Comparison of ENCODE assay signal across 8 cellular contexts in genomic region chr14:96796851-96797187, GRCh38. TPM values are rescaled to one million over a fixed set of nuclear protein-coding genes. Genes with fewer than 3 reads are reported as not detected.
DNase-seq lines count a peak whose midpoint lies in the region; ATAC-seq and TF ChIP-seq lines count a peak whose summit lies in the region.

No MANE protein-coding gene starts in this region.

- peaks cover 27% of the 10 kb centered on the region for H3K4me1 ChIP-seq in A673 (ENCODE audit: insufficient read depth, low read length, poor library complexity, severe bottlenecking)
- H3K4me1 ChIP-seq in aorta (ENCODE audit: control insufficient read depth in 1 of 2, insufficient read depth in 2 of 2, low read length in 2 of 2): no peaks in the 10 kb centered on the region

- H4K20me1 ChIP-seq in SU-DHL-6 (ENCODE audit: low read depth, low read length): peaks cover 35% of the 10 kb centered on the region

- H3K4me3 ChIP-seq in A673 (ENCODE audit: low read depth, low read length, poor library complexity, severe bottlenecking): peak overlapping the region; percentile 93
- H3K4me3 ChIP-seq in SU-DHL-6 (ENCODE audit: insufficient read depth, low read length, poor library complexity, severe bottlenecking): no peak overlapping the region
- no peak overlapping the region for H3K4me3 ChIP-seq in aorta (ENCODE audit: low read length in 2 of 2)

- H3K36me3 Mint-ChIP-seq in immature natural killer cell: no peaks in the 10 kb centered on the region

- peak overlapping the region; percentile 72 to 79 (median 76) for H3K4me3 Mint-ChIP-seq in immature natural killer cell

- no peak for DNase-seq in A673 (ENCODE audit: low spot score)
- DNase-seq in immature natural killer cell: no peak
- no peak for DNase-seq in aorta
- DNase-seq in hippocampal formation (lab: John Stamatoyannopoulos, UW): no peak

- H3K9me2 ChIP-seq in SU-DHL-6 (replicated peaks; ENCODE audit: insufficient read depth, low read length): no peaks in the 10 kb centered on the region

- H3K79me2 ChIP-seq in SU-DHL-6 (ENCODE audit: insufficient read depth, low read length): peaks cover 44% of the 10 kb centered on the region

- H3K9me3 Mint-ChIP-seq in immature natural killer cell: no peaks in the 10 kb centered on the region

- peak overlapping the region in 5 of 6 donors; percentile 63 to 89 (median 83) for H3K27ac Mint-ChIP-seq in immature natural killer cell

- 0 out of 2 replicates have a peak overlapping the region, but pooled peaks have one; percentile 97 for H3K9ac ChIP-seq in SU-DHL-6 (ENCODE audit: low read length)

- H3K4me1 Mint-ChIP-seq in immature natural killer cell: peaks cover 15 to 36% of the 10 kb centered on the region in 2 donors

- no peaks in the 10 kb centered on the region for H3F3A ChIP-seq in SU-DHL-6 (ENCODE audit: insufficient read depth)

- 33 to 34% methylated on average over 4 of the region's 4 CpGs for WGBS in aorta, 2 donors

- ATAC-seq in GM19043 (IDR thresholded peaks at IDR 0.05; ENCODE audit: low read depth, unreplicated experiment) (peak; percentile 35), GM18505 (IDR thresholded peaks at IDR 0.05; ENCODE audit: unreplicated experiment) (no peak), aorta (ENCODE audit: low FRiP score) (no peak)
- no peak for ATAC-seq in activated CD4-positive, CD25-positive, alpha-beta regulatory T cell treated with anti-CD3 and anti-CD28 coated beads, Interleukin-2, amount 50 U/mL, for 24 hours

- no peak overlapping the region for H2AFZ ChIP-seq in SU-DHL-6 (ENCODE audit: low read depth, low read length, severe bottlenecking)

- POLR2A ChIA-PET in A673 (lab: Charles Lee; ENCODE audit: low non-redundant PET): interaction anchor here (0.6 kb wide), 1 partner anchor 254 kb away, joined by 3 read pairs; no protein-coding TSS in a partner anchor

- no TSS peak for BruUV-seq in A673 (replicated peaks; lab: Mats Ljungman, UMichigan)

- H3K27ac ChIP-seq in A673 (ENCODE audit: low read depth, low read length, poor library complexity, severe bottlenecking) (peak overlapping the region; percentile 91), SU-DHL-6 (ENCODE audit: low read depth, low read length) (no peak overlapping the region), aorta (ENCODE audit: low read depth in 1 of 2, low read length in 2 of 2) (no peak overlapping the region)

- CTCF ChIA-PET in A673 (lab: Charles Lee): interaction anchor here (0.6 to 1.1 kb wide), 2 partner anchors 55 to 56 kb away, joined by 3 to 5 read pairs; no protein-coding TSS in a partner anchor

- no peaks in the 10 kb centered on the region for H3K9me3 ChIP-seq in A673 (ENCODE audit: low read depth, low read length, poor library complexity, severe bottlenecking)
- H3K9me3 ChIP-seq in SU-DHL-6 (ENCODE audit: insufficient read depth, low read length): no peaks in the 10 kb centered on the region
- H3K9me3 ChIP-seq in aorta (ENCODE audit: control insufficient read depth, low read length): no peaks in the 10 kb centered on the region

- no peaks in the 10 kb centered on the region for H3K36me3 ChIP-seq in A673 (ENCODE audit: insufficient read depth, low read length, poor library complexity, severe bottlenecking)
- H3K36me3 ChIP-seq in SU-DHL-6 (ENCODE audit: low read length): no peaks in the 10 kb centered on the region
- no peaks in the 10 kb centered on the region for H3K36me3 ChIP-seq in aorta (ENCODE audit: control insufficient read depth in 1 of 2, insufficient read depth in 2 of 2, low read length in 1 of 2)

- intact Hi-C loops in A673 (cut with micrococcal nuclease; ENCODE audit: unreplicated experiment): no loop called here
- intact Hi-C loops in aorta (cut with DNase I): no loop called here

- H3K27me3 ChIP-seq in A673 (replicated peaks; ENCODE audit: insufficient read depth, low read depth, low read length, poor library complexity): no peaks in the 10 kb centered on the region
- H3K27me3 ChIP-seq in SU-DHL-6 (ENCODE audit: low read length): no peaks in the 10 kb centered on the region
- no peaks in the 10 kb centered on the region for H3K27me3 ChIP-seq in aorta (ENCODE audit: control insufficient read depth in 1 of 2, insufficient read depth in 2 of 2, low read length in 1 of 2)

- peak overlapping the region; percentile 54 for H3K4me2 ChIP-seq in SU-DHL-6 (ENCODE audit: low read depth, low read length, poor library complexity, severe bottlenecking)

- TF ChIP-seq POLR2A in GM18505 (IDR thresholded peaks at IDR 0.05; ENCODE audit: borderline replicate concordance, extremely low read depth, insufficient read depth, insufficient read length): no peak

- peaks cover 0 to 5% (median 2%) of the 10 kb centered on the region in 3 donors for H3K27me3 Mint-ChIP-seq in immature natural killer cell (ENCODE audit: low read depth in 3 of 3)

- no peak for TF ChIP-seq CTCF in A673 (conservative IDR thresholded peaks at IDR 0.05; ENCODE audit: low read depth, low read length)
- TF ChIP-seq CTCF in SU-DHL-6 (IDR thresholded peaks at IDR 0.05; ENCODE audit: insufficient read depth, low read length, poor library complexity, severe bottlenecking): no peak

RNA-seq across cellular contexts. Expression of gene VRK1, which starts 0.4 kb away (rescaled TPM):
- 119 and 124 TPM in 2 replicates for total RNA-seq in A673 (2021)
- polyA plus RNA-seq in immature natural killer cell: 10 to 100 TPM; 39.5 to 47.9 (median 41.4) TPM
- 1 to 10 TPM; 9.0 to 9.4 TPM for total RNA-seq in aorta
- polyA plus RNA-seq in aorta: 1 to 10 TPM; 5.8 to 7.8 TPM

Comparison
In these comparisons a context has a peak if more than half of its experiments do, and no peak if none do; other contexts are left out.
1. RNA of gene VRK1, which starts 0.4 kb away (total RNA-seq): 119 to 124 TPM in A673; 9.0 to 9.4 TPM in aorta; every median in the first group is over 10 times any median in the second.